Comparison of ENCODE assay signal across 8 cellular contexts in the genomic region with DNA sequence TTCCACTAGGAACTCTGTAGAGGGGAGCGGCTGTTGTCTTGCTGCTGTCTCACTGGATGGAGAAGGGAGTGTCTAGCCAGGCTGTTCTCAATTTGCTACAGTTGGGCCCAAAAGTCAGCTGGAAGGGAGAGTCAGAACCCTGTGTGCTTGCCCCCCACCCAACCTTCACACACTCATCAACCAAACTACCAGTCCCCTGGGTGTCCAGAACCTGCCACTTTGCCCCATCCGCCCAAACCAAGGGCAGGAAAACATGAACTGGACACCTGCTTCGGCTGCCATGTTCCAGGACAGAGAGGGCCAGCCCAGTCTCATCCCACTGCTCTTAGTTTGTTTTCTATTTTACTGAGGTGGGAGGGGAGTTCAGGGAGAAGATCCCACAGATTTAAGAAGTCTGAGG.
"Had no signal": no experiment of that assay in that cellular context is flagged by ENCODE, and none has a peak within 500 bp of the region (broad histone marks: within the 10 kb centered on the region; RNA-seq: fewer than 3 reads in every experiment).

No MANE protein-coding gene starts in this region.

- DNase-seq: GM23248, GOT3, H7, HFFc6 had no signal

- H3K4me3 ChIP-seq: GM23248, HAP-1 had no signal

- H3K9me3 ChIP-seq: HAP-1 had no signal

- H3K27ac ChIP-seq: GM23248, HL-60 had no signal

- H3K4me1 ChIP-seq: HAP-1 had no signal

- ATAC-seq: HCT116, HepG2 had no signal

- H3K36me3 ChIP-seq: HAP-1 had no signal
